23 cellular contexts compared by ENCODE assay signal in the genomic region with DNA sequence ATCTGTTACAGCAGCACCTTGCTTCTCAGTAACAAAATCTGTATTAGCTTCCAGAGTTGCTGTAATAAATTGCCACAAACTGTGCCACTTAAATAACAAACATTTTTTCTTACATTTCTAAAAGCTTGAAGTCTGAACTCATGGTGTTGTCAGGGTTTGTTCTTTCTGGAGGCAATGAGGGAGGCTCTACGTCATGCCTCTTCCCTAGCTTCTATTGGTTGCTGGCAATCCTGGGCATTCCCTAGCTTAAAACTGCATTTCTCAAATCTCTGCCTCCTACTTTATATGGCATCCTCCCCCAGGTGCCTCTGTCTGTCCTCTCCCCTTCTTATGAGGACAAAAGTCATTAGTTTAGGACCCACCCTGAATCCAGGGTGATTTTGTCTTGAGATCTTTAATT. TPM values are rescaled to one million over a fixed set of nuclear protein-coding genes. Genes with fewer than 3 reads are reported as not detected.
"Had no signal": no experiment of that assay in that cellular context is flagged by ENCODE, and none has a peak within 500 bp of the region (broad histone marks: within the 10 kb centered on the region; RNA-seq: fewer than 3 reads in every experiment).

No MANE protein-coding gene starts in this region.

- ATAC-seq: left lobe of liver had no signal

- H3K27me3 ChIP-seq: sigmoid colon, stomach, upper lobe of left lung had no signal

- H3K4me1 ChIP-seq: sigmoid colon, stomach, upper lobe of left lung had no signal

- H3K9me3 ChIP-seq: stomach, upper lobe of left lung had no signal

- H3K27ac ChIP-seq: coronary artery, sigmoid colon, stomach, upper lobe of left lung, VCaP had no signal

- H3K36me3 ChIP-seq: sigmoid colon, stomach, upper lobe of left lung had no signal

- H3K4me3 ChIP-seq: coronary artery, lung, sigmoid colon, stomach, upper lobe of left lung had no signal

- FAIRE-seq: endometrium had no signal

- DNase-seq: activated CD4-positive, alpha-beta T cell treated with anti-CD3 and anti-CD28 coated beads, Interleukin-2, amount 50 U/mL, for 1 hour; activated CD4-positive, CD25-positive, alpha-beta regulatory T cell treated with anti-CD3 and anti-CD28 coated beads, Interleukin-2, amount 50 U/mL, for 72 hours; activated CD8-positive, alpha-beta memory T cell treated with anti-CD3 and anti-CD28 coated beads, Interleukin-2, amount 50 U/mL, for 4 hours; activated effector memory CD4-positive, alpha-beta T cell treated with anti-CD3 and anti-CD28 coated beads, Interleukin-2, amount 50 U/mL, for 16 hours; activated naive CD4-positive, alpha-beta T cell treated with anti-CD3 and anti-CD28 coated beads, Interleukin-2, amount 50 U/mL, for 16 hours; activated T-cell treated with anti-CD3 and anti-CD28 coated beads, Interleukin-2, amount 50 U/mL, for 48 hours; aorta; foreskin melanocyte; hypothalamus; islet precursor cell; nucleus accumbens; posterior cingulate gyrus; sigmoid colon; stimulated activated CD4-positive, alpha-beta T cell treated with anti-CD3 and anti-CD28 coated beads, Interleukin-4, amount 100 ng/mL, for 24 hours; stomach; upper lobe of left lung had no signal

RNA-seq across cellular contexts. Expression of gene TMEM244, which starts 41.6 kb away (rescaled TPM):
- total RNA-seq: aorta, left lobe of liver, lung, mesothelial cell of epicardium, renal cortical epithelial cell, sigmoid colon, stomach, upper lobe of left lung had no signal
- polyA plus RNA-seq: aorta, lung, sigmoid colon, stomach had no signal
